In genomic region chr19:57814505-57815246, GRCh38 we compare ENCODE assay signal across 8 cellular contexts. TPM values are rescaled to one million over a fixed set of nuclear protein-coding genes. Genes with fewer than 3 reads are reported as not detected.
A peak's percentile ranks its signal among the peaks of the same experiment; 100 is the strongest.
DNase-seq lines count a peak whose midpoint lies in the region; ATAC-seq and TF ChIP-seq lines count a peak whose summit lies in the region.

Gene ZNF552 (minus strand): TSS chr19:57814913. CDS start chr19:57814743, 170 bp downstream.

- peak within 1 kb of the TSS; percentile 76 to 82 for H3K4me3 ChIP-seq in left lung

- TF ChIP-seq CTCF in left lung (IDR thresholded peaks at IDR 0.05): no peak

- H3K9me3 Mint-ChIP-seq in activated CD4-positive, alpha-beta T cell treated with anti-CD3 and anti-CD28 coated beads, Interleukin-2, amount 10 ng/mL, durations not matched to agents 7 days and 5 days: no peaks in the 10 kb centered on the region
- H3K9me3 Mint-ChIP-seq in dendritic cell treated with granulocyte-macrophage colony-stimulating factor and Interleukin-4, amounts not matched to agents 40 ng/mL and 50 ng/mL, for 4 days: no peaks in the 10 kb centered on the region

- POLR2A ChIA-PET in activated CD4-positive, alpha-beta T cell treated with anti-CD3 and anti-CD28 coated beads, Interleukin-2, amount 10 ng/mL, durations not matched to agents 7 days and 5 days (lab: Charles Lee): no interaction called here

- peak within 1 kb of the TSS; percentile 73 to 77 for H3K27ac ChIP-seq in left lung

- H3K4me1 ChIP-seq in left lung: peaks cover 26 to 39% of the 10 kb centered on the region in 2 donors

- H3K4me3 Mint-ChIP-seq in activated CD4-positive, alpha-beta T cell treated with anti-CD3 and anti-CD28 coated beads, Interleukin-2, amount 10 ng/mL, durations not matched to agents 7 days and 5 days: peak within 1 kb of the TSS; percentile 95
- peak within 1 kb of the TSS; percentile 93 for H3K4me3 Mint-ChIP-seq in dendritic cell treated with granulocyte-macrophage colony-stimulating factor and Interleukin-4, amounts not matched to agents 40 ng/mL and 50 ng/mL, for 4 days

- peak; percentile 91 for DNase-seq in AG20443 (ENCODE audit: low spot score)
- DNase-seq in NCI-H524 treated with DMSO at 0.1 percent for 48 hours (lab: John Stamatoyannopoulos, UW): peak; percentile 88
- peak; percentile 83 for DNase-seq in activated CD4-positive, alpha-beta T cell treated with anti-CD3 and anti-CD28 coated beads, Interleukin-2, amount 10 ng/mL, durations not matched to agents 7 days and 5 days
- peak; percentile 88 to 93 for DNase-seq in left lung
- DNase-seq in stimulated activated CD4-positive, alpha-beta T cell treated with anti-CD3 and anti-CD28 coated beads, Interleukin-2, amount 100 ng/mL, for 4 hours (ENCODE audit: low read depth): peak; percentile 57

- CTCF ChIA-PET in activated CD4-positive, alpha-beta T cell treated with anti-CD3 and anti-CD28 coated beads, Interleukin-2, amount 10 ng/mL, durations not matched to agents 7 days and 5 days (lab: Charles Lee): interaction anchor here (1.0 to 1.7 kb wide), 2 partner anchors 14 to 30 kb away, joined by 3 read pairs; no protein-coding TSS in a partner anchor

- intact Hi-C loops in dendritic cell treated with granulocyte-macrophage colony-stimulating factor and Interleukin-4, amounts not matched to agents 40 ng/mL and 50 ng/mL, for 4 days (cut with micrococcal nuclease): loop anchor here (5.0 to 10.0 kb wide), 2 partner anchors 50 to 87 kb away; partner anchors contain the start of genes ZNF586 and ZNF671
- intact Hi-C loops in left lung (cut with DNase I): no loop called here

- peak within 1 kb of the TSS; percentile 94 for H3K27ac Mint-ChIP-seq in activated CD4-positive, alpha-beta T cell treated with anti-CD3 and anti-CD28 coated beads, Interleukin-2, amount 10 ng/mL, durations not matched to agents 7 days and 5 days
- peak within 1 kb of the TSS; percentile 84 for H3K27ac Mint-ChIP-seq in dendritic cell treated with granulocyte-macrophage colony-stimulating factor and Interleukin-4, amounts not matched to agents 40 ng/mL and 50 ng/mL, for 4 days

- peak; percentile 65 for ATAC-seq in GM19043 (IDR thresholded peaks at IDR 0.05; ENCODE audit: low read depth, unreplicated experiment)
- ATAC-seq in HG03442 (IDR thresholded peaks at IDR 0.05; ENCODE audit: unreplicated experiment): peak; percentile 58
- ATAC-seq in left lung: peak; percentile 91

- no peaks in the 10 kb centered on the region for H3K27me3 ChIP-seq in left lung

- H3K4me1 Mint-ChIP-seq in activated CD4-positive, alpha-beta T cell treated with anti-CD3 and anti-CD28 coated beads, Interleukin-2, amount 10 ng/mL, durations not matched to agents 7 days and 5 days: peaks cover 48% of the 10 kb centered on the region
- H3K4me1 Mint-ChIP-seq in dendritic cell treated with granulocyte-macrophage colony-stimulating factor and Interleukin-4, amounts not matched to agents 40 ng/mL and 50 ng/mL, for 4 days (ENCODE audit: low read depth): peaks cover 39% of the 10 kb centered on the region

- peaks cover 0 to 17% of the 10 kb centered on the region in 2 donors for H3K36me3 ChIP-seq in left lung

- peaks cover 32% of the 10 kb centered on the region for H3K36me3 Mint-ChIP-seq in activated CD4-positive, alpha-beta T cell treated with anti-CD3 and anti-CD28 coated beads, Interleukin-2, amount 10 ng/mL, durations not matched to agents 7 days and 5 days (ENCODE audit: low read depth)
- peaks cover 47% of the 10 kb centered on the region for H3K36me3 Mint-ChIP-seq in dendritic cell treated with granulocyte-macrophage colony-stimulating factor and Interleukin-4, amounts not matched to agents 40 ng/mL and 50 ng/mL, for 4 days (ENCODE audit: low read depth)

- no peaks in the 10 kb centered on the region for H3K9me3 ChIP-seq in left lung

- H3K27me3 Mint-ChIP-seq in activated CD4-positive, alpha-beta T cell treated with anti-CD3 and anti-CD28 coated beads, Interleukin-2, amount 10 ng/mL, durations not matched to agents 7 days and 5 days: no peaks in the 10 kb centered on the region
- H3K27me3 Mint-ChIP-seq in dendritic cell treated with granulocyte-macrophage colony-stimulating factor and Interleukin-4, amounts not matched to agents 40 ng/mL and 50 ng/mL, for 4 days: no peaks in the 10 kb centered on the region

RNA-seq across cellular contexts. Expression of gene ZNF552, which starts in this region (rescaled TPM):
- total RNA-seq in activated CD4-positive, alpha-beta T cell treated with anti-CD3 and anti-CD28 coated beads, Interleukin-2, amount 10 ng/mL, durations not matched to agents 7 days and 5 days: 10 to 100 TPM in 1 of 2 experiments, 1 to 10 TPM in 1; 8.7 to 10.0 TPM
- total RNA-seq in left lung: 10 to 100 TPM; 11.2 to 15.7 TPM

Comparison
In these comparisons a context has a peak if more than half of its experiments do, and no peak if none do; other contexts are left out.
1. Peak in every context shown above with its lines: DNase-seq, ATAC-seq, H3K4me3 ChIP-seq and H3K27ac ChIP-seq.